ENCODE assay signal across 10 cellular contexts in genomic region chr1:67750690-67751052, GRCh38.
DNase-seq lines count a peak whose midpoint lies in the region; TF ChIP-seq lines count a peak whose summit lies in the region.
"Had no signal": no experiment of that assay in that cellular context is flagged by ENCODE, and none has a peak within 500 bp of the region (broad histone marks: within the 10 kb centered on the region; RNA-seq: fewer than 3 reads in every experiment).

No MANE protein-coding gene starts in this region.

- TF ChIP-seq CTCF in coronary artery (IDR thresholded peaks at IDR 0.05) (no peak), nephron (IDR thresholded peaks at IDR 0.05; ENCODE audit: unreplicated experiment in 3 of 3) (no peak), uterus (IDR thresholded peaks at IDR 0.05) (no peak), GM10248 (IDR thresholded peaks at IDR 0.05; ENCODE audit: control extremely low read depth, extremely low read depth, low read depth, missing control alignments) (no peak)

- intact Hi-C loops in uterus (cut with DNase I; ENCODE audit: low total_unique reads), result loop anchor here (10.0 kb wide), 1 partner anchor 186 kb away; no protein-coding TSS in a partner anchor

- POLR2A ChIA-PET in GM10248 (lab: Yijun Ruan, JAX), result no interaction called here

- no peaks in the 10 kb centered on the region for H3K36me3 ChIP-seq in uterus

- no peaks in the 10 kb centered on the region for H3K27me3 Mint-ChIP-seq in nephron (ENCODE audit: low read depth)

- H3K4me3 ChIP-seq in coronary artery (no peak overlapping the region), uterus (no peak overlapping the region)

- no peak for TF ChIP-seq POLR2A in uterus (IDR thresholded peaks at IDR 0.05)

- H3K27ac Mint-ChIP-seq in nephron, result peak overlapping the region; percentile 89 to 92 (median 90)

- no peaks in the 10 kb centered on the region for H3K9me3 Mint-ChIP-seq in nephron
- H3K9me3 Mint-ChIP-seq: central memory CD8-positive, alpha-beta T cell had no signal

- no peak overlapping the region for H3K4me3 Mint-ChIP-seq in nephron
- H3K4me3 Mint-ChIP-seq: central memory CD8-positive, alpha-beta T cell had no signal

- peak overlapping the region; percentile 93 to 95 for H3K27ac ChIP-seq in coronary artery
- peak overlapping the region; percentile 86 to 88 for H3K27ac ChIP-seq in uterus
- no peak overlapping the region for H3K27ac ChIP-seq in caudate nucleus (ENCODE audit: low read depth, low read length)

- H3K27me3 ChIP-seq in uterus, result no peaks in the 10 kb centered on the region

- DNase-seq in DMS53 (lab: John Stamatoyannopoulos, UW) (peak; percentile 56), DMS53 treated with DMSO at 0.1 percent for 48 hours (lab: John Stamatoyannopoulos, UW; ENCODE audit: unreplicated experiment) (no peak), coronary artery (ENCODE audit: low spot score) (no peak), uterus (no peak), caudate nucleus (lab: John Stamatoyannopoulos, UW) (no peak), GM10248 (ENCODE audit: extremely low spot score) (no peak)
- no peak for DNase-seq in effector CD4-positive, alpha-beta T cell
- DNase-seq: small intestine had no signal

- peaks cover 0 to 24% of the 10 kb centered on the region in 2 donors for H3K4me1 ChIP-seq in uterus

- H3K4me1 Mint-ChIP-seq in nephron, result peaks cover 85% of the 10 kb centered on the region
- H3K4me1 Mint-ChIP-seq: central memory CD8-positive, alpha-beta T cell had no signal

- CTCF ChIA-PET in GM10248 (lab: Yijun Ruan, JAX), result interaction anchor here (2.4 to 8.5 kb wide), 3 partner anchors 9 to 15 kb away, joined by 10 to 67 read pairs (median 62); no protein-coding TSS in a partner anchor

- no peaks in the 10 kb centered on the region for H3K36me3 Mint-ChIP-seq in nephron (ENCODE audit: low read depth)

- no peaks in the 10 kb centered on the region for H3K9me3 ChIP-seq in uterus
